ENCODE assay signal across 30 cellular contexts in genomic region chr7:16730937-16731336, GRCh38.
"Had no signal": no experiment of that assay in that cellular context is flagged by ENCODE, and none has a peak within 500 bp of the region (broad histone marks: within the 10 kb centered on the region; RNA-seq: fewer than 3 reads in every experiment).

No MANE protein-coding gene starts in this region.

- H3K27me3 Mint-ChIP-seq: dendritic cell treated with granulocyte-macrophage colony-stimulating factor and Interleukin-4, amounts not matched to agents 40 ng/mL and 50 ng/mL, for 4 days; memory B cell; naive B cell; stimulated activated naive B cell treated with anti-CD40 and anti-IgM and Interleukin-4, amounts not matched to agents 10 μg/mL and 1 μg/mL and 100 μg/mL, for 72 hours; stimulated activated naive CD8-positive, alpha-beta T cell treated with anti-CD3 and anti-CD28 coated beads, Interleukin-15, Interleukin-2, amounts not matched to agents 100 ng/mL and 50 ng/mL, for 24 hours had no signal

- H3K4me3 Mint-ChIP-seq: dendritic cell treated with granulocyte-macrophage colony-stimulating factor and Interleukin-4, amounts not matched to agents 40 ng/mL and 50 ng/mL, for 4 days; immature natural killer cell; memory B cell; naive B cell; natural killer cell treated with Interleukin-12 subunit alpha and Interleukin-12 subunit beta and Interleukin-15 and Interleukin-18, amount 100 ng/mL, for 72 hours; neural crest cell; stimulated activated naive B cell treated with anti-CD40 and anti-IgM and Interleukin-4, amounts not matched to agents 10 μg/mL and 1 μg/mL and 100 μg/mL, for 72 hours; stimulated activated naive CD8-positive, alpha-beta T cell treated with anti-CD3 and anti-CD28 coated beads, Interleukin-15, Interleukin-2, amounts not matched to agents 100 ng/mL and 50 ng/mL, for 24 hours had no signal

- H3K27ac Mint-ChIP-seq: dendritic cell treated with granulocyte-macrophage colony-stimulating factor and Interleukin-4, amounts not matched to agents 40 ng/mL and 50 ng/mL, for 4 days; immature natural killer cell; memory B cell; natural killer cell treated with Interleukin-12 subunit alpha and Interleukin-12 subunit beta and Interleukin-15 and Interleukin-18, amount 100 ng/mL, for 72 hours; stimulated activated naive B cell treated with anti-CD40 and anti-IgM and Interleukin-4, amounts not matched to agents 10 μg/mL and 1 μg/mL and 100 μg/mL, for 72 hours; stimulated activated naive CD8-positive, alpha-beta T cell treated with anti-CD3 and anti-CD28 coated beads, Interleukin-15, Interleukin-2, amounts not matched to agents 100 ng/mL and 50 ng/mL, for 24 hours had no signal

- H3K9me3 ChIP-seq: colonic mucosa, esophagus muscularis mucosa, gastroesophageal sphincter, heart right ventricle, mucosa of descending colon, psoas muscle, suprapubic skin, transverse colon, vagina had no signal

- H3K4me1 ChIP-seq: colonic mucosa, esophagus muscularis mucosa, foreskin keratinocyte, gastroesophageal sphincter, psoas muscle, suprapubic skin, transverse colon, vagina had no signal

- H3K27ac ChIP-seq: colonic mucosa, esophagus muscularis mucosa, foreskin keratinocyte, gastroesophageal sphincter, psoas muscle, suprapubic skin, transverse colon, vagina had no signal

- H3K36me3 Mint-ChIP-seq: immature natural killer cell; naive B cell; natural killer cell treated with Interleukin-12 subunit alpha and Interleukin-12 subunit beta and Interleukin-15 and Interleukin-18, amount 100 ng/mL, for 72 hours had no signal

- H3K36me3 ChIP-seq: colonic mucosa, esophagus muscularis mucosa, gastroesophageal sphincter, heart right ventricle, suprapubic skin, transverse colon, vagina had no signal

- H3K4me1 Mint-ChIP-seq: immature natural killer cell had no signal

- H3K9me3 Mint-ChIP-seq: dendritic cell treated with granulocyte-macrophage colony-stimulating factor and Interleukin-4, amounts not matched to agents 40 ng/mL and 50 ng/mL, for 4 days; immature natural killer cell; memory B cell; naive B cell; natural killer cell treated with Interleukin-12 subunit alpha and Interleukin-12 subunit beta and Interleukin-15 and Interleukin-18, amount 100 ng/mL, for 72 hours; neural crest cell; stimulated activated naive B cell treated with anti-CD40 and anti-IgM and Interleukin-4, amounts not matched to agents 10 μg/mL and 1 μg/mL and 100 μg/mL, for 72 hours; stimulated activated naive CD8-positive, alpha-beta T cell treated with anti-CD3 and anti-CD28 coated beads, Interleukin-15, Interleukin-2, amounts not matched to agents 100 ng/mL and 50 ng/mL, for 24 hours had no signal

- ATAC-seq: foreskin keratinocyte; gastroesophageal sphincter; left colon; mucosa of descending colon; psoas muscle; right cardiac atrium; stimulated activated naive B cell treated with anti-CD40 and anti-IgM and Interleukin-4, amounts not matched to agents 10 μg/mL and 1 μg/mL and 100 μg/mL, for 72 hours had no signal

- H3K27me3 ChIP-seq: colonic mucosa, esophagus muscularis mucosa, foreskin keratinocyte, gastroesophageal sphincter, heart right ventricle, suprapubic skin, transverse colon, vagina had no signal

- H3K4me3 ChIP-seq: colonic mucosa, esophagus muscularis mucosa, gastroesophageal sphincter, heart right ventricle, lung, mucosa of descending colon, psoas muscle, suprapubic skin, transverse colon, vagina had no signal

- DNase-seq: colonic mucosa; effector memory CD4-positive, alpha-beta T cell; foreskin keratinocyte; glutamatergic neuron; heart right ventricle; hippocampal formation; immature natural killer cell; islet precursor cell; kidney glomerular epithelial cell; left colon; mucosa of descending colon; naive B cell; posterior cingulate gyrus; psoas muscle; right cardiac atrium; small intestine; stimulated activated CD4-positive, alpha-beta T cell treated with anti-CD3 and anti-CD28 coated beads, Interleukin-15, amount 100 ng/mL, for 24 hours; stimulated activated CD4-positive, alpha-beta T cell treated with anti-CD3 and anti-CD28 coated beads, Interleukin-2, amount 100 ng/mL, for 48 hours; stimulated activated naive B cell treated with anti-CD40 and anti-IgM and Interleukin-4, amounts not matched to agents 10 μg/mL and 1 μg/mL and 100 μg/mL, for 72 hours; transverse colon had no signal
